ENCODE assay signal across 1 cellular context in the genomic region with DNA sequence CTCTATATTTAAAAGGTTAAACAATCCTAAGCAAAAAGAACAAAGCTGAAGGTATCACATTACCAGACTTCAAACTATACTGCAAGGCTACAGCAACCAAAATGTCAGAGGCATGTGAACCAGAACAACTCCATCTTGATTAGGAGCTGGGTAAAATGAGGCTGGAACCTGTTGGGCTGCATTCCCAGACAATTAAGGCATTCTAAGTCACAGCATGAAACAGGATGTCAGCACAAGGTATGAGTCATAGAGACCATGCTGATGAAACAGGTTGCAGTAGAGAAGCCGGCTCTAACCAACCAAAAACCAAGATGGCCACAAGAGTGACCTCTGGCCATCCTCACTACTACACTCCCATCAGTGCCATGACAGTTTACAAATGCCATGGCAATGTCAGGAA.
TF ChIP-seq lines count a peak whose summit lies in the region.

No MANE protein-coding gene starts in this region.

TF ChIP-seq in HCT116, 20 proteins besides CTCF, POLR2A, EP300 and RAD21 (continued from another document):
- TF ChIP-seq, protein P1, sequence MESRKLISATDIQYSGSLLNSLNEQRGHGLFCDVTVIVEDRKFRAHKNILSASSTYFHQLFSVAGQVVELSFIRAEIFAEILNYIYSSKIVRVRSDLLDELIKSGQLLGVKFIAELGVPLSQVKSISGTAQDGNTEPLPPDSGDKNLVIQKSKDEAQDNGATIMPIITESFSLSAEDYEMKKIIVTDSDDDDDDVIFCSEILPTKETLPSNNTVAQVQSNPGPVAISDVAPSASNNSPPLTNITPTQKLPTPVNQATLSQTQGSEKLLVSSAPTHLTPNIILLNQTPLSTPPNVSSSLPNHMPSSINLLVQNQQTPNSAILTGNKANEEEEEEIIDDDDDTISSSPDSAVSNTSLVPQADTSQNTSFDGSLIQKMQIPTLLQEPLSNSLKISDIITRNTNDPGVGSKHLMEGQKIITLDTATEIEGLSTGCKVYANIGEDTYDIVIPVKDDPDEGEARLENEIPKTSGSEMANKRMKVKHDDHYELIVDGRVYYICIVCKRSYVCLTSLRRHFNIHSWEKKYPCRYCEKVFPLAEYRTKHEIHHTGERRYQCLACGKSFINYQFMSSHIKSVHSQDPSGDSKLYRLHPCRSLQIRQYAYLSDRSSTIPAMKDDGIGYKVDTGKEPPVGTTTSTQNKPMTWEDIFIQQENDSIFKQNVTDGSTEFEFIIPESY (IDR thresholded peaks at IDR 0.05; ENCODE audit: extremely low read depth, insufficient replicate concordance, low read length), result no peak
- TF ChIP-seq SP1 (IDR thresholded peaks at IDR 0.05; ENCODE audit: low read depth) (peak; percentile 45), FOSL1 (IDR thresholded peaks at IDR 0.05; ENCODE audit: low read depth) (peak; percentile 40)
